In the genomic region with DNA sequence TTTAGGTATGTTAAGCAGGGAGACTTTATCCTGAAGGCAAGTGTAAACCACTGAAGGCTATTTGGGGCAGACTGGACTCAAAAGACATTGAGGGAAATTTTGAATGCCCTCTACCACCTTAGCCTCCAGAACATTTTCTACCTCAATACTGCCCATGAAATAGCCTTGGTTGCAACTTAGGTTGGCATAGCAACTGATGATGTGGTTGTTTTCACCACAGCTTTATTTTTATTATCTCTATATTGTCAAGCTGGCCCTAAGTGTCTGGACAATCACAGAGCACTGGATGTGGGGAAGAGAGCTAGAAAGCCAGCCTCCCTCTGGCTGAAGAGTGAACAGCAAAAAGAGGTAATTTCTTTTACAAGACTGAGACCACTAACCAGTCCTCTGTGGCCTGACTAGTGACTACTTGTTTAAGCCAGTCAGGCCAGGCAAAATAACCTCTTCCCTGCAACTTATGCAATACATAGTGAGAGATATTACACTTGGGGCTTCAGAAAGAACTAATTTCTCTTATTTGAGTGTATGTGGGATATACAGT, we compare ENCODE assay signal across 3 cellular contexts.
TF ChIP-seq lines count a peak whose summit lies in the region.

No MANE protein-coding gene starts in this region.

TF ChIP-seq in SK-N-SH treated with all-trans-retinoic acid at 6 μM for 48 hours, 23 proteins besides CTCF, POLR2A, EP300 and RAD21 (continued from another document):
- TF ChIP-seq, protein P1, sequence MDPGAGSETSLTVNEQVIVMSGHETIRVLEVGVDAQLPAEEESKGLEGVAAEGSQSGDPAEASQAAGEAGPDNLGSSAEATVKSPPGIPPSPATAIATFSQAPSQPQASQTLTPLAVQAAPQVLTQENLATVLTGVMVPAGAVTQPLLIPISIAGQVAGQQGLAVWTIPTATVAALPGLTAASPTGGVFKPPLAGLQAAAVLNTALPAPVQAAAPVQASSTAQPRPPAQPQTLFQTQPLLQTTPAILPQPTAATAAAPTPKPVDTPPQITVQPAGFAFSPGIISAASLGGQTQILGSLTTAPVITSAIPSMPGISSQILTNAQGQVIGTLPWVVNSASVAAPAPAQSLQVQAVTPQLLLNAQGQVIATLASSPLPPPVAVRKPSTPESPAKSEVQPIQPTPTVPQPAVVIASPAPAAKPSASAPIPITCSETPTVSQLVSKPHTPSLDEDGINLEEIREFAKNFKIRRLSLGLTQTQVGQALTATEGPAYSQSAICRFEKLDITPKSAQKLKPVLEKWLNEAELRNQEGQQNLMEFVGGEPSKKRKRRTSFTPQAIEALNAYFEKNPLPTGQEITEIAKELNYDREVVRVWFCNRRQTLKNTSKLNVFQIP (CRISPR knock-in tag; IDR thresholded peaks at IDR 0.05; ENCODE audit: borderline replicate concordance, low read depth), result no peak
- no peak for TF ChIP-seq ZFP30 (CRISPR knock-in tag; IDR thresholded peaks at IDR 0.05)
- TF ChIP-seq, protein P2, sequence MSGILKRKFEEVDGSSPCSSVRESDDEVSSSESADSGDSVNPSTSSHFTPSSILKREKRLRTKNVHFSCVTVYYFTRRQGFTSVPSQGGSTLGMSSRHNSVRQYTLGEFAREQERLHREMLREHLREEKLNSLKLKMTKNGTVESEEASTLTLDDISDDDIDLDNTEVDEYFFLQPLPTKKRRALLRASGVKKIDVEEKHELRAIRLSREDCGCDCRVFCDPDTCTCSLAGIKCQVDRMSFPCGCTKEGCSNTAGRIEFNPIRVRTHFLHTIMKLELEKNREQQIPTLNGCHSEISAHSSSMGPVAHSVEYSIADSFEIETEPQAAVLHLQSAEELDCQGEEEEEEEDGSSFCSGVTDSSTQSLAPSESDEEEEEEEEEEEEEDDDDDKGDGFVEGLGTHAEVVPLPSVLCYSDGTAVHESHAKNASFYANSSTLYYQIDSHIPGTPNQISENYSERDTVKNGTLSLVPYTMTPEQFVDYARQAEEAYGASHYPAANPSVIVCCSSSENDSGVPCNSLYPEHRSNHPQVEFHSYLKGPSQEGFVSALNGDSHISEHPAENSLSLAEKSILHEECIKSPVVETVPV (CRISPR knock-in tag; IDR thresholded peaks at IDR 0.05), result no peak
- TF ChIP-seq TOX (CRISPR knock-in tag; IDR thresholded peaks at IDR 0.05; ENCODE audit: borderline replicate concordance), result no peak
- no peak for TF ChIP-seq TCF4 (CRISPR knock-in tag; IDR thresholded peaks at IDR 0.05; ENCODE audit: borderline replicate concordance)
- TF ChIP-seq BACH2 (CRISPR knock-in tag; IDR thresholded peaks at IDR 0.05; ENCODE audit: borderline replicate concordance), result no peak
- TF ChIP-seq RARB (CRISPR knock-in tag; IDR thresholded peaks at IDR 0.05), result no peak

TF ChIP-seq in GM23338, 12 proteins besides CTCF, POLR2A, EP300 and RAD21 (continued from another document and continues in another):
- TF ChIP-seq, protein P3, sequence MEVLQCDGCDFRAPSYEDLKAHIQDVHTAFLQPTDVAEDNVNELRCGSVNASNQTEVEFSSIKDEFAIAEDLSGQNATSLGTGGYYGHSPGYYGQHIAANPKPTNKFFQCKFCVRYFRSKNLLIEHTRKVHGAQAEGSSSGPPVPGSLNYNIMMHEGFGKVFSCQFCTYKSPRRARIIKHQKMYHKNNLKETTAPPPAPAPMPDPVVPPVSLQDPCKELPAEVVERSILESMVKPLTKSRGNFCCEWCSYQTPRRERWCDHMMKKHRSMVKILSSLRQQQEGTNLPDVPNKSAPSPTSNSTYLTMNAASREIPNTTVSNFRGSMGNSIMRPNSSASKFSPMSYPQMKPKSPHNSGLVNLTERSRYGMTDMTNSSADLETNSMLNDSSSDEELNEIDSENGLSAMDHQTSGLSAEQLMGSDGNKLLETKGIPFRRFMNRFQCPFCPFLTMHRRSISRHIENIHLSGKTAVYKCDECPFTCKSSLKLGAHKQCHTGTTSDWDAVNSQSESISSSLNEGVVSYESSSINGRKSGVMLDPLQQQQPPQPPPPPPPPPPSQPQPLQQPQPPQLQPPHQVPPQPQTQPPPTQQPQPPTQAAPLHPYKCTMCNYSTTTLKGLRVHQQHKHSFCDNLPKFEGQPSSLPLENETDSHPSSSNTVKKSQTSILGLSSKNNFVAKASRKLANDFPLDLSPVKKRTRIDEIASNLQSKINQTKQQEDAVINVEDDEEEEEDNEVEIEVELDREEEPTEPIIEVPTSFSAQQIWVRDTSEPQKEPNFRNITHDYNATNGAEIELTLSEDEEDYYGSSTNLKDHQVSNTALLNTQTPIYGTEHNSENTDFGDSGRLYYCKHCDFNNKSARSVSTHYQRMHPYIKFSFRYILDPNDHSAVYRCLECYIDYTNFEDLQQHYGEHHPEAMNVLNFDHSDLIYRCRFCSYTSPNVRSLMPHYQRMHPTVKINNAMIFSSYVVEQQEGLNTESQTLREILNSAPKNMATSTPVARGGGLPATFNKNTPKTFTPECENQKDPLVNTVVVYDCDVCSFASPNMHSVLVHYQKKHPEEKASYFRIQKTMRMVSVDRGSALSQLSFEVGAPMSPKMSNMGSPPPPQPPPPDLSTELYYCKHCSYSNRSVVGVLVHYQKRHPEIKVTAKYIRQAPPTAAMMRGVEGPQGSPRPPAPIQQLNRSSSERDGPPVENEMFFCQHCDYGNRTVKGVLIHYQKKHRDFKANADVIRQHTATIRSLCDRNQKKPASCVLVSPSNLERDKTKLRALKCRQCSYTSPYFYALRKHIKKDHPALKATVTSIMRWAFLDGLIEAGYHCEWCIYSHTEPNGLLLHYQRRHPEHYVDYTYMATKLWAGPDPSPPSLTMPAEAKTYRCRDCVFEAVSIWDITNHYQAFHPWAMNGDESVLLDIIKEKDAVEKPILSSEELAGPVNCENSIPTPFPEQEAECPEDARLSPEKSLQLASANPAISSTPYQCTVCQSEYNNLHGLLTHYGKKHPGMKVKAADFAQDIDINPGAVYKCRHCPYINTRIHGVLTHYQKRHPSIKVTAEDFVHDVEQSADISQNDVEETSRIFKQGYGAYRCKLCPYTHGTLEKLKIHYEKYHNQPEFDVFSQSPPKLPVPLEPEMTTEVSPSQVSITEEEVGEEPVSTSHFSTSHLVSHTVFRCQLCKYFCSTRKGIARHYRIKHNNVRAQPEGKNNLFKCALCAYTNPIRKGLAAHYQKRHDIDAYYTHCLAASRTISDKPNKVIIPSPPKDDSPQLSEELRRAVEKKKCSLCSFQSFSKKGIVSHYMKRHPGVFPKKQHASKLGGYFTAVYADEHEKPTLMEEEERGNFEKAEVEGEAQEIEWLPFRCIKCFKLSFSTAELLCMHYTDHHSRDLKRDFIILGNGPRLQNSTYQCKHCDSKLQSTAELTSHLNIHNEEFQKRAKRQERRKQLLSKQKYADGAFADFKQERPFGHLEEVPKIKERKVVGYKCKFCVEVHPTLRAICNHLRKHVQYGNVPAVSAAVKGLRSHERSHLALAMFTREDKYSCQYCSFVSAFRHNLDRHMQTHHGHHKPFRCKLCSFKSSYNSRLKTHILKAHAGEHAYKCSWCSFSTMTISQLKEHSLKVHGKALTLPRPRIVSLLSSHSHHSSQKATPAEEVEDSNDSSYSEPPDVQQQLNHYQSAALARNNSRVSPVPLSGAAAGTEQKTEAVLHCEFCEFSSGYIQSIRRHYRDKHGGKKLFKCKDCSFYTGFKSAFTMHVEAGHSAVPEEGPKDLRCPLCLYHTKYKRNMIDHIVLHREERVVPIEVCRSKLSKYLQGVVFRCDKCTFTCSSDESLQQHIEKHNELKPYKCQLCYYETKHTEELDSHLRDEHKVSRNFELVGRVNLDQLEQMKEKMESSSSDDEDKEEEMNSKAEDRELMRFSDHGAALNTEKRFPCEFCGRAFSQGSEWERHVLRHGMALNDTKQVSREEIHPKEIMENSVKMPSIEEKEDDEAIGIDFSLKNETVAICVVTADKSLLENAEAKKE (CRISPR knock-in tag; IDR thresholded peaks at IDR 0.05), result no peak
- TF ChIP-seq, protein P4, sequence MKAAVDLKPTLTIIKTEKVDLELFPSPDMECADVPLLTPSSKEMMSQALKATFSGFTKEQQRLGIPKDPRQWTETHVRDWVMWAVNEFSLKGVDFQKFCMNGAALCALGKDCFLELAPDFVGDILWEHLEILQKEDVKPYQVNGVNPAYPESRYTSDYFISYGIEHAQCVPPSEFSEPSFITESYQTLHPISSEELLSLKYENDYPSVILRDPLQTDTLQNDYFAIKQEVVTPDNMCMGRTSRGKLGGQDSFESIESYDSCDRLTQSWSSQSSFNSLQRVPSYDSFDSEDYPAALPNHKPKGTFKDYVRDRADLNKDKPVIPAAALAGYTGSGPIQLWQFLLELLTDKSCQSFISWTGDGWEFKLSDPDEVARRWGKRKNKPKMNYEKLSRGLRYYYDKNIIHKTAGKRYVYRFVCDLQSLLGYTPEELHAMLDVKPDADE (IDR thresholded peaks at IDR 0.05), result no peak

TF ChIP-seq in WTC11, 78 proteins besides CTCF, POLR2A, EP300 and RAD21:
- TF ChIP-seq, protein P5, sequence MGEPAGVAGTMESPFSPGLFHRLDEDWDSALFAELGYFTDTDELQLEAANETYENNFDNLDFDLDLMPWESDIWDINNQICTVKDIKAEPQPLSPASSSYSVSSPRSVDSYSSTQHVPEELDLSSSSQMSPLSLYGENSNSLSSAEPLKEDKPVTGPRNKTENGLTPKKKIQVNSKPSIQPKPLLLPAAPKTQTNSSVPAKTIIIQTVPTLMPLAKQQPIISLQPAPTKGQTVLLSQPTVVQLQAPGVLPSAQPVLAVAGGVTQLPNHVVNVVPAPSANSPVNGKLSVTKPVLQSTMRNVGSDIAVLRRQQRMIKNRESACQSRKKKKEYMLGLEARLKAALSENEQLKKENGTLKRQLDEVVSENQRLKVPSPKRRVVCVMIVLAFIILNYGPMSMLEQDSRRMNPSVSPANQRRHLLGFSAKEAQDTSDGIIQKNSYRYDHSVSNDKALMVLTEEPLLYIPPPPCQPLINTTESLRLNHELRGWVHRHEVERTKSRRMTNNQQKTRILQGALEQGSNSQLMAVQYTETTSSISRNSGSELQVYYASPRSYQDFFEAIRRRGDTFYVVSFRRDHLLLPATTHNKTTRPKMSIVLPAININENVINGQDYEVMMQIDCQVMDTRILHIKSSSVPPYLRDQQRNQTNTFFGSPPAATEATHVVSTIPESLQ (CRISPR knock-in tag; IDR thresholded peaks at IDR 0.05), result no peak
- TF ChIP-seq CREM (CRISPR knock-in tag; IDR thresholded peaks at IDR 0.05) (no peak), ELF4 (CRISPR knock-in tag; IDR thresholded peaks at IDR 0.05; ENCODE audit: low read depth) (no peak), GRHL2 (CRISPR knock-in tag; IDR thresholded peaks at IDR 0.05; ENCODE audit: insufficient replicate concordance, severe bottlenecking) (no peak), CREB1 (CRISPR knock-in tag; IDR thresholded peaks at IDR 0.05) (no peak), ATF1 (CRISPR knock-in tag; IDR thresholded peaks at IDR 0.05) (no peak), ZNF263 (CRISPR knock-in tag; IDR thresholded peaks at IDR 0.05; ENCODE audit: low read depth) (no peak), ZNF121 (CRISPR knock-in tag; IDR thresholded peaks at IDR 0.05) (no peak), TP53 (CRISPR knock-in tag; IDR thresholded peaks at IDR 0.05) (no peak), ZNF416 (CRISPR knock-in tag; IDR thresholded peaks at IDR 0.05) (no peak), JAZF1 (CRISPR knock-in tag; IDR thresholded peaks at IDR 0.05) (no peak), PRRX2 (CRISPR knock-in tag; IDR thresholded peaks at IDR 0.05) (no peak)
- TF ChIP-seq, protein P6, sequence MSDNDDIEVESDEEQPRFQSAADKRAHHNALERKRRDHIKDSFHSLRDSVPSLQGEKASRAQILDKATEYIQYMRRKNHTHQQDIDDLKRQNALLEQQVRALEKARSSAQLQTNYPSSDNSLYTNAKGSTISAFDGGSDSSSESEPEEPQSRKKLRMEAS (CRISPR knock-in tag; IDR thresholded peaks at IDR 0.05), result no peak
- TF ChIP-seq, protein P7, sequence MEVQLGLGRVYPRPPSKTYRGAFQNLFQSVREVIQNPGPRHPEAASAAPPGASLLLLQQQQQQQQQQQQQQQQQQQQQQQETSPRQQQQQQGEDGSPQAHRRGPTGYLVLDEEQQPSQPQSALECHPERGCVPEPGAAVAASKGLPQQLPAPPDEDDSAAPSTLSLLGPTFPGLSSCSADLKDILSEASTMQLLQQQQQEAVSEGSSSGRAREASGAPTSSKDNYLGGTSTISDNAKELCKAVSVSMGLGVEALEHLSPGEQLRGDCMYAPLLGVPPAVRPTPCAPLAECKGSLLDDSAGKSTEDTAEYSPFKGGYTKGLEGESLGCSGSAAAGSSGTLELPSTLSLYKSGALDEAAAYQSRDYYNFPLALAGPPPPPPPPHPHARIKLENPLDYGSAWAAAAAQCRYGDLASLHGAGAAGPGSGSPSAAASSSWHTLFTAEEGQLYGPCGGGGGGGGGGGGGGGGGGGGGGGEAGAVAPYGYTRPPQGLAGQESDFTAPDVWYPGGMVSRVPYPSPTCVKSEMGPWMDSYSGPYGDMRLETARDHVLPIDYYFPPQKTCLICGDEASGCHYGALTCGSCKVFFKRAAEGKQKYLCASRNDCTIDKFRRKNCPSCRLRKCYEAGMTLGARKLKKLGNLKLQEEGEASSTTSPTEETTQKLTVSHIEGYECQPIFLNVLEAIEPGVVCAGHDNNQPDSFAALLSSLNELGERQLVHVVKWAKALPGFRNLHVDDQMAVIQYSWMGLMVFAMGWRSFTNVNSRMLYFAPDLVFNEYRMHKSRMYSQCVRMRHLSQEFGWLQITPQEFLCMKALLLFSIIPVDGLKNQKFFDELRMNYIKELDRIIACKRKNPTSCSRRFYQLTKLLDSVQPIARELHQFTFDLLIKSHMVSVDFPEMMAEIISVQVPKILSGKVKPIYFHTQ (CRISPR knock-in tag; IDR thresholded peaks at IDR 0.05), result no peak
- TF ChIP-seq, protein P8, sequence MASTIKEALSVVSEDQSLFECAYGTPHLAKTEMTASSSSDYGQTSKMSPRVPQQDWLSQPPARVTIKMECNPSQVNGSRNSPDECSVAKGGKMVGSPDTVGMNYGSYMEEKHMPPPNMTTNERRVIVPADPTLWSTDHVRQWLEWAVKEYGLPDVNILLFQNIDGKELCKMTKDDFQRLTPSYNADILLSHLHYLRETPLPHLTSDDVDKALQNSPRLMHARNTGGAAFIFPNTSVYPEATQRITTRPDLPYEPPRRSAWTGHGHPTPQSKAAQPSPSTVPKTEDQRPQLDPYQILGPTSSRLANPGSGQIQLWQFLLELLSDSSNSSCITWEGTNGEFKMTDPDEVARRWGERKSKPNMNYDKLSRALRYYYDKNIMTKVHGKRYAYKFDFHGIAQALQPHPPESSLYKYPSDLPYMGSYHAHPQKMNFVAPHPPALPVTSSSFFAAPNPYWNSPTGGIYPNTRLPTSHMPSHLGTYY (CRISPR knock-in tag; IDR thresholded peaks at IDR 0.05), result no peak
